Comparison of ENCODE assay signal across 8 cellular contexts in genomic region chr9:127974769-127975261, GRCh38. TPM values are rescaled to one million over a fixed set of nuclear protein-coding genes. Genes with fewer than 3 reads are reported as not detected.
DNase-seq lines count a peak whose midpoint lies in the region; ATAC-seq, FAIRE-seq and TF ChIP-seq lines count a peak whose summit lies in the region.
"Had no signal": no experiment of that assay in that cellular context is flagged by ENCODE, and none has a peak within 500 bp of the region (broad histone marks: within the 10 kb centered on the region; RNA-seq: fewer than 3 reads in every experiment).

No MANE protein-coding gene starts in this region.

- H3K27ac Mint-ChIP-seq in activated naive CD4-positive, alpha-beta T cell treated with anti-CD3 and anti-CD28 coated beads, Interleukin-2, amount 50 U/mL, for 24 hours = peak overlapping the region; percentile 98

- H3K27me3 Mint-ChIP-seq in activated naive CD4-positive, alpha-beta T cell treated with anti-CD3 and anti-CD28 coated beads, Interleukin-2, amount 50 U/mL, for 24 hours = no peaks in the 10 kb centered on the region

- peaks cover 66% of the 10 kb centered on the region for H3K4me1 Mint-ChIP-seq in activated naive CD4-positive, alpha-beta T cell treated with anti-CD3 and anti-CD28 coated beads, Interleukin-2, amount 50 U/mL, for 24 hours

- H3K9ac ChIP-seq in kidney (ENCODE audit: low read length in 2 of 2) = peak overlapping the region; percentile 26 to 56

- no peaks in the 10 kb centered on the region for H3K9me3 Mint-ChIP-seq in activated naive CD4-positive, alpha-beta T cell treated with anti-CD3 and anti-CD28 coated beads, Interleukin-2, amount 50 U/mL, for 24 hours

- peaks cover 75 to 76% of the 10 kb centered on the region in 2 donors for H3K4me1 ChIP-seq in kidney (ENCODE audit: control insufficient read depth in 1 of 2, insufficient read depth in 1 of 2, low read depth in 1 of 2, low read length in 2 of 2)
- peaks cover 3% of the 10 kb centered on the region for H3K4me1 ChIP-seq in foreskin keratinocyte

- H3K4me3 ChIP-seq in kidney (ENCODE audit: low read length in 2 of 2) = peak overlapping the region in 1 of 2 donors; percentile 37

- ATAC-seq in foreskin keratinocyte = no peak
- ATAC-seq in GM18861 (IDR thresholded peaks at IDR 0.05; ENCODE audit: unreplicated experiment) = no peak

- TF ChIP-seq CTCF in kidney (IDR thresholded peaks at IDR 0.05; ENCODE audit: borderline replicate concordance, extremely low read depth, insufficient read depth) (no peak), foreskin keratinocyte (conservative IDR thresholded peaks at IDR 0.05) (no peak)

- H3K27ac ChIP-seq in kidney (ENCODE audit: low read depth in 2 of 2, low read length in 2 of 2) = peak overlapping the region; percentile 61 to 78
- H3K27ac ChIP-seq in substantia nigra (ENCODE audit: low read depth, low read length, poor library complexity, severe bottlenecking) = peak overlapping the region; percentile 99
- no peak overlapping the region for H3K27ac ChIP-seq in foreskin keratinocyte

- H3K27me3 ChIP-seq in foreskin keratinocyte = no peaks in the 10 kb centered on the region

- peaks cover 2% of the 10 kb centered on the region for H3K36me3 Mint-ChIP-seq in activated naive CD4-positive, alpha-beta T cell treated with anti-CD3 and anti-CD28 coated beads, Interleukin-2, amount 50 U/mL, for 24 hours

- DNase-seq in HT-29 (ENCODE audit: low spot score) = peak; percentile 37
- peak; percentile 75 for DNase-seq in kidney
- peak in 3 of 49 donors; percentile 15 to 51 (median 45) for DNase-seq in substantia nigra (lab: John Stamatoyannopoulos, UW)
- DNase-seq in occipital lobe (lab: John Stamatoyannopoulos, UW) = no peak
- no peak for DNase-seq in foreskin keratinocyte
- DNase-seq: stimulated activated CD8-positive, alpha-beta memory T cell treated with anti-CD3 and anti-CD28 coated beads, Interleukin-4, amount 100 ng/mL, for 48 hours had no signal

- H3K36me3 ChIP-seq in kidney (ENCODE audit: control insufficient read depth in 1 of 2, insufficient read depth in 2 of 2, low read length in 2 of 2) = no peaks in the 10 kb centered on the region

- intact Hi-C loops in kidney (cut with DNase I) = no loop called here

- H3K9me3 ChIP-seq in kidney (ENCODE audit: control insufficient read depth in 1 of 2, low read length in 2 of 2) = no peaks in the 10 kb centered on the region

- H3K4me3 Mint-ChIP-seq in activated naive CD4-positive, alpha-beta T cell treated with anti-CD3 and anti-CD28 coated beads, Interleukin-2, amount 50 U/mL, for 24 hours = peak overlapping the region; percentile 96

- no peak for FAIRE-seq in kidney (lab: Jason Lieb, UNC)

RNA-seq across cellular contexts. Expression of gene EEIG1, which starts 6.0 kb away (rescaled TPM):
- total RNA-seq in HT-29 (2014; rRNA removed; shearing (Covaris generic)) = 36.0 and 45.3 TPM in 2 replicates
- 75.9 TPM for total RNA-seq in kidney
- 34.3 TPM for polyA plus RNA-seq in kidney (ENCODE audit: insufficient read depth, low read depth, low replicate concordance)
- total RNA-seq in occipital lobe = 2.7 TPM
- total RNA-seq in foreskin keratinocyte = 4.1 and 6.1 TPM in 2 replicates
- polyA plus RNA-seq in foreskin keratinocyte = 4.0 and 5.6 TPM in 2 replicates

RNA-seq across cellular contexts. Expression of gene DPM2, which starts 37.2 kb away (rescaled TPM):
- total RNA-seq in HT-29 (2014; rRNA removed; shearing (Covaris generic)) = 44.3 and 47.0 TPM in 2 replicates
- total RNA-seq in kidney (42.8 TPM), occipital lobe (11.4 TPM), foreskin keratinocyte (32.5 and 33.4 TPM in 2 replicates)
- polyA plus RNA-seq in kidney (ENCODE audit: insufficient read depth, low read depth, low replicate concordance) (70.0 TPM), foreskin keratinocyte (61.0 and 65.8 TPM in 2 replicates)

RNA-seq across cellular contexts. Expression of gene PIP5KL1, which starts 44.2 kb away (rescaled TPM):
- total RNA-seq in HT-29 (2014; rRNA removed; shearing (Covaris generic)) = 1.2 and 3.8 TPM in 2 replicates
- total RNA-seq in kidney = 3.0 TPM
- 4.3 TPM for polyA plus RNA-seq in kidney (ENCODE audit: insufficient read depth, low read depth, low replicate concordance)
- 1.4 TPM for total RNA-seq in occipital lobe
- 4.7 and 6.3 TPM in 2 replicates for total RNA-seq in foreskin keratinocyte
- polyA plus RNA-seq in foreskin keratinocyte = 4.8 and 7.9 TPM in 2 replicates

RNA-seq across cellular contexts. Expression of gene ST6GALNAC4, which starts 58.0 kb away (rescaled TPM):
- 60.1 and 84.2 TPM in 2 replicates for total RNA-seq in HT-29 (2014; rRNA removed; shearing (Covaris generic))
- total RNA-seq in kidney (31.4 TPM), occipital lobe (10.5 TPM), foreskin keratinocyte (16.6 and 18.5 TPM in 2 replicates)
- polyA plus RNA-seq in kidney (ENCODE audit: insufficient read depth, low read depth, low replicate concordance) (31.6 TPM), foreskin keratinocyte (19.9 and 21.3 TPM in 2 replicates)

Comparison
In these comparisons a context has a peak if more than half of its experiments do, and no peak if none do; other contexts are left out.
1. DNase-seq: peak in HT-29 (single experiment) and kidney (single experiment); none in occipital lobe (single experiment) and foreskin keratinocyte (0 of 2).